Comparison of ENCODE assay signal across 8 cellular contexts in the genomic region with DNA sequence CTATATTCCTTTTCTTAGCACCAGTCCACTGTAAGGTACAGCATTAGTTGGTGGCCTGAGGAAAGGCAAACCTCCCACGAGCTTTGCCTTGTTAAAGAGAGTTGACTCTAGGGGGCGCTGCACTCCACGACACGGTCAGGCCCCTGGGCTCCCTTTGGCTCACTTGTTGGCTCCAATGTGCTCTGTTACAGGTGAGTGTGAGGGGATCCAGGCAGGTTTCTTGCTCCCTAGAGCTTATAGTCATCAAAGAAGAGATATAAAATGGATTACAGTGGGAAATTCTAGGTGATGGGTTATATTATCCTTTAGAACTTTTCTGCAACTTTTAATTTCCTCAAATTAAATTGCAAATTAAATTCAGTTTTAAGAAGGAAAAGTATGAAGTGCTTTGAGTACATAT. TPM values are rescaled to one million over a fixed set of nuclear protein-coding genes. Genes with fewer than 3 reads are reported as not detected.
A peak's percentile ranks its signal among the peaks of the same experiment; 100 is the strongest.
DNase-seq lines count a peak whose midpoint lies in the region; ATAC-seq and TF ChIP-seq lines count a peak whose summit lies in the region.

No MANE protein-coding gene starts in this region.

- in situ Hi-C loops in Panc1 (cut with HindIII; ENCODE audit: low pct_unique_long_range_greater_than_20kb, low sequenced_read_pairs): no loop called here

- H3K27me3 ChIP-seq in Panc1 (ENCODE audit: control insufficient read depth, insufficient read depth, low read length) (no peaks in the 10 kb centered on the region), stomach (no peaks in the 10 kb centered on the region)

- 0 out of 2 replicates have a peak, but pooled peaks cover 4% of the 10 kb centered on the region for H3K4me1 ChIP-seq in Panc1 (ENCODE audit: control insufficient read depth, insufficient read depth, low read length)
- H3K4me1 ChIP-seq in stomach: peaks cover 2 to 8% (median 5%) of the 10 kb centered on the region in 4 donors

- TF ChIP-seq EP300 in stomach (IDR thresholded peaks at IDR 0.05): no peak

- intact Hi-C loops in Panc1 (cut with micrococcal nuclease; ENCODE audit: unreplicated experiment): loop anchor here (10.0 kb wide), 4 partner anchors 82 to 322 kb away; a partner anchor contains a TSS
- intact Hi-C loops in stomach (cut with DNase I; ENCODE audit: low total_unique reads): no loop called here

- no peaks in the 10 kb centered on the region for H3K9me3 ChIP-seq in Panc1 (ENCODE audit: control insufficient read depth, insufficient read depth, low read depth, low read length)
- H3K9me3 ChIP-seq in stomach: no peaks in the 10 kb centered on the region

- H3K36me3 ChIP-seq in Panc1 (ENCODE audit: control insufficient read depth, insufficient read depth, low read length) (no peaks in the 10 kb centered on the region), stomach (no peaks in the 10 kb centered on the region)

- no TSS peak for BruUV-seq in Panc1 (replicated peaks; lab: Mats Ljungman, UMichigan)

- TF ChIP-seq CTCF in Panc1 (IDR thresholded peaks at IDR 0.05): peak; percentile 96
- TF ChIP-seq CTCF in neural crest cell (conservative IDR thresholded peaks at IDR 0.05): peak; percentile 94
- TF ChIP-seq CTCF in stomach (IDR thresholded peaks at IDR 0.05): peak in 5 of 7 experiments; percentile 59 to 79 (median 67)

- ATAC-seq in Panc1 (peak; percentile 69), GM21381 (IDR thresholded peaks at IDR 0.05; ENCODE audit: unreplicated experiment) (no peak)

- no peaks in the 10 kb centered on the region for H3K27me3 Mint-ChIP-seq in neural crest cell (ENCODE audit: low read depth)

- WGBS in stomach, 5 donors: 0 to 1% (median 0%) methylated on average over 4 of the region's 4 CpGs

- no peaks in the 10 kb centered on the region for H3K36me3 Mint-ChIP-seq in neural crest cell (ENCODE audit: low read depth)

- H3K27ac Mint-ChIP-seq in neural crest cell (ENCODE audit: unreplicated experiment): no peak overlapping the region

- H3K4me3 Mint-ChIP-seq in neural crest cell: peak overlapping the region; percentile 82

- H3K4me3 ChIP-seq in Panc1 (ENCODE audit: low read depth in 2 of 2, low read length in 2 of 2) (no peak overlapping the region), stomach (no peak overlapping the region)

- no peak for TF ChIP-seq POLR2A in stomach (IDR thresholded peaks at IDR 0.05)

- H3K4me1 Mint-ChIP-seq in neural crest cell: peaks cover 12% of the 10 kb centered on the region

- no peak overlapping the region for H3K27ac ChIP-seq in Panc1 (ENCODE audit: low read length)
- H3K27ac ChIP-seq in stomach: no peak overlapping the region

- POLR2A ChIA-PET in Panc1 (lab: Charles Lee): interaction anchor here (0.6 kb wide), 1 partner anchor 310 kb away, joined by 16 read pairs; no protein-coding TSS in a partner anchor

- no peaks in the 10 kb centered on the region for H3K9me3 Mint-ChIP-seq in neural crest cell

- CTCF ChIA-PET in Panc1 (lab: Charles Lee): interaction anchor here (0.5 to 1.7 kb wide), 19 partner anchors 9 to 331 kb away, joined by 3 to 12 read pairs (median 3); no protein-coding TSS in a partner anchor

- peak; percentile 58 for DNase-seq in GDM1 (lab: John Stamatoyannopoulos, UW)
- DNase-seq in LHCN-M2 (ENCODE audit: low read depth): peak; percentile 55
- DNase-seq in Panc1 (ENCODE audit: low read depth, low spot score): peak; percentile 60
- DNase-seq in activated T-cell treated with anti-CD3 and anti-CD28 coated beads, Interleukin-2, amount 50 U/mL, for 48 hours: peak; percentile 86 to 87
- DNase-seq in fibroblast of peridontal ligament (ENCODE audit: extremely low read depth): peak; percentile 73
- DNase-seq in neural crest cell (ENCODE audit: low read depth, low spot score): peak; percentile 90
- peak; percentile 89 for DNase-seq in stomach

RNA-seq across cellular contexts. Expression of a gene that starts 3.7 kb away (rescaled TPM):
- not detected in 2 replicates for total RNA-seq in LHCN-M2 (2014; rRNA removed)
- not detected for polyA plus RNA-seq in LHCN-M2 (2012)
- total RNA-seq in Panc1 (2021; ENCODE audit: unreplicated experiment): not detected
- polyA plus RNA-seq in Panc1 (2012; ENCODE audit: insufficient read length): not detected
- not detected in 2 replicates for total RNA-seq in neural crest cell
- total RNA-seq in stomach: under 1 TPM in 1 of 5 donors, not detected in 4; 0.14 TPM
- not detected for polyA plus RNA-seq in stomach

RNA-seq across cellular contexts. Expression of a gene that starts 4.3 kb away (rescaled TPM):
- 30.4 and 32.8 TPM in 2 replicates for total RNA-seq in LHCN-M2 (2014; rRNA removed)
- polyA plus RNA-seq in LHCN-M2 (2012): 19.2 TPM
- 66.3 TPM for total RNA-seq in Panc1 (2021; ENCODE audit: unreplicated experiment)
- polyA plus RNA-seq in Panc1 (2012; ENCODE audit: insufficient read length): 49.7 TPM
- total RNA-seq in neural crest cell: 41.2 and 44.0 TPM in 2 replicates
- total RNA-seq in stomach: 100 to 1,000 TPM in 1 of 5 donors, 10 to 100 TPM in 4; 24.1 to 211 (median 26.3) TPM
- polyA plus RNA-seq in stomach: 1 to 10 TPM; 2.9 to 7.5 (median 7.2) TPM
